Comparison of ENCODE assay signal across 1 cellular context in the genomic region with DNA sequence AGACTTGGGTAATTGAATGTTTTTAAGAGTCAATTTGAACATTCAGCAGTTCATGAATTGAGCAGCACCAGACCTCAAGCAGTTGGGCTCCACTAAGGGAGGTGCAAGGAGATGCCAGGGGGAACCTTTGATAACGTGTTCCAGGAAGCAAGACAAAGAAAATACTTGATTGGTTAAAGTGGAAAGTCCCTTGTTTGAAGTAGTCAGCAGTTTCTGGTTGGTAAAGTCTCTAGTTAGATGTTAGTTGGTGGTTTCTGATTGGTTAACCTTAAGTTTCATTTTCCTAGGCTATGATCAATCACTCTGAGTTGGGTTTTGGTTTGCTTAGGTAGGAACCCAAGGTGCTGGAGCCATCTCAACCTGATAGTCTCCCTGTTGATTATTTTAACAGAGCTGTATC.
TF ChIP-seq lines count a peak whose summit lies in the region.

No MANE protein-coding gene starts in this region.

TF ChIP-seq in GM23338, 12 proteins besides CTCF, POLR2A, EP300 and RAD21 (continued from another document):
- TF ChIP-seq ZNF462 (CRISPR knock-in tag; IDR thresholded peaks at IDR 0.05) (no peak), CREB1 (CRISPR knock-in tag; IDR thresholded peaks at IDR 0.05; ENCODE audit: low read depth) (no peak), STAT1 (IDR thresholded peaks at IDR 0.05; ENCODE audit: unreplicated experiment) (no peak), EZH2 (IDR thresholded peaks at IDR 0.05; ENCODE audit: low read depth, unreplicated experiment) (no peak), REST (IDR thresholded peaks at IDR 0.05; ENCODE audit: unreplicated experiment) (no peak), ZNF114 (CRISPR knock-in tag; IDR thresholded peaks at IDR 0.05) (no peak)
